1 cellular context compared by ENCODE assay signal in the genomic region with DNA sequence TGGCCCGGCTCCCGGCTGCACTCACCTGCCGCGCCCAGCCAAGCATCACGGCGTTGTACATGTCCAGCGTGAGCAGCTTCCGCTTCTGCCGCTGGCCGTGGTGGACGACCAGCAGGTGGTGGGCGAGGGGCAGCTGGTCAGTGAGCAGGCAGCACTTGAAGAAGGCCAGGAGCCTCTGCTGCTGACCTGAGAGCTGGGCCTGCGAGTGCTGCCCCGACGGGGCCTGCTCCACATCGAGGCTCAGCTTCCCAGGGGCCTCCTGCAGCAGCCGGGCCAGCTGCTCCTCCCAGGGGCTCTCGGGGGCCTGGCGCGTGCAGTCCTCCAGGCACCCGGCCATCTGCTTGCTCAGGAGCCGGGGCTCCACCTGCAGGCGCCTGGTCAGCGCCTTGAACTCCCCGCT.
TF ChIP-seq lines count a peak whose summit lies in the region.

No MANE protein-coding gene starts in this region.

TF ChIP-seq in K562, 482 proteins besides CTCF, POLR2A, EP300 and RAD21:
- peak; percentile 5; the same call in 1 of the 2 replicates for TF ChIP-seq RBFOX2 (IDR thresholded peaks at IDR 0.05; ENCODE audit: low read depth, low read length)
